33 cellular contexts compared by ENCODE assay signal in the genomic region with DNA sequence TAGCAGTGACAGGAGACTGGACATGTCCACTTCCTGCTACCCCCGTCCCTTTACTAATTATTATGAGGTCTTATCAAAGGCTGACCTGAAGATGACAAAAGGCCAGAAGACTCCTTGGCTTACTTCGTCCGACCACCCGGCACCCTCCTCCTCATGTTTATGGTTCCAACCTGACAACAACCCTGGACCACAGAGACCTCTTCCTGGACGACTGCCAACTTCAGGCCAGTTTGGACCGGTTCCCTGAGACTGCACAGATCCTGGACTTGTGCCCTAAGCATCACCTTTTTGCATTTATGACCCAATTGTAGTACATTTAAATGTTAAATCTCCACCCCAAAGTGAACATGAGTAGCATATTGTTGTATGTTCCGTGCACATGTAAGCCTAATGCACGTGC. TPM values are rescaled to one million over a fixed set of nuclear protein-coding genes. Genes with fewer than 3 reads are reported as not detected.
"Had no signal": no experiment of that assay in that cellular context is flagged by ENCODE, and none has a peak within 500 bp of the region (broad histone marks: within the 10 kb centered on the region; RNA-seq: fewer than 3 reads in every experiment).

No MANE protein-coding gene starts in this region.

- ATAC-seq: activated CD8-positive, alpha-beta T cell treated with anti-CD3 and anti-CD28 coated beads for 36 hours; activated naive CD8-positive, alpha-beta T cell treated with anti-CD3 and anti-CD28 coated beads, Interleukin-2, amount 50 U/mL, for 24 hours; activated T-cell treated with anti-CD3 and anti-CD28 coated beads, Interleukin-2, amount 50 U/mL, for 4 hours; activated T-cell treated with anti-CD3 and anti-CD28 coated beads, Interleukin-2, amount 50 U/mL, for 72 hours; activated T-helper 17 cell treated with anti-CD3 and anti-CD28 coated beads, Interleukin-2, amount 50 U/mL, for 72 hours had no signal

- H3K4me3 ChIP-seq: ascending aorta, cardiac muscle cell, colonic mucosa had no signal

- H3K36me3 ChIP-seq: ascending aorta, cardiac muscle cell, colonic mucosa had no signal

- FAIRE-seq: bronchial epithelial cell, TTC549 had no signal

- H3K9me3 ChIP-seq: ascending aorta, colonic mucosa had no signal

- H3K27me3 ChIP-seq: ascending aorta, cardiac muscle cell, colonic mucosa had no signal

- H3K27ac ChIP-seq: ascending aorta, cardiac muscle cell, colonic mucosa, VCaP had no signal

- H3K4me1 ChIP-seq: ascending aorta, colonic mucosa had no signal

- DNase-seq: activated B cell treated with CpG ODN at 0.5 μM for 24 hours; activated CD4-positive, alpha-beta memory T cell treated with anti-CD3 and anti-CD28 coated beads for 36 hours; activated CD4-positive, alpha-beta T cell treated with anti-CD3 and anti-CD28 coated beads for 4 hours; activated CD4-positive, alpha-beta T cell treated with anti-CD3 and anti-CD28 coated beads, Interleukin-2, amount 10 ng/mL, durations not matched to agents 24 days and 14 days; activated CD4-positive, alpha-beta T cell treated with anti-CD3 and anti-CD28 coated beads, Interleukin-2, amount 50 U/mL, for 1 hour; activated CD4-positive, alpha-beta T cell treated with anti-CD3 and anti-CD28 coated beads, Interleukin-2, amount 50 U/mL, for 4 hours; activated CD4-positive, CD25-positive, alpha-beta regulatory T cell treated with anti-CD3 and anti-CD28 coated beads, Interleukin-2, amount 50 U/mL, for 72 hours; activated CD8-positive, alpha-beta memory T cell treated with anti-CD3 and anti-CD28 coated beads, Interleukin-2, amount 50 U/mL, for 4 hours; activated CD8-positive, alpha-beta T cell treated with anti-CD3 and anti-CD28 coated beads for 36 hours; activated effector memory CD4-positive, alpha-beta T cell treated with anti-CD3 and anti-CD28 coated beads, Interleukin-2, amount 50 U/mL, for 16 hours; activated gamma-delta T cell treated with Interleukin-2 at 50 U/mL for 16 hours; activated naive CD4-positive, alpha-beta T cell; activated naive CD4-positive, alpha-beta T cell treated with anti-CD3 and anti-CD28 coated beads for 36 hours; activated naive CD8-positive, alpha-beta T cell treated with anti-CD3 and anti-CD28 coated beads, Interleukin-2, amount 10 ng/mL, durations not matched to agents 7 days and 5 days; activated naive CD8-positive, alpha-beta T cell treated with anti-CD3 and anti-CD28 coated beads, Interleukin-2, amount 50 U/mL, for 24 hours; activated T-cell treated with anti-CD3 and anti-CD28 coated beads for 4 hours; activated T-cell treated with anti-CD3 and anti-CD28 coated beads, Interleukin-2, amount 50 U/mL, for 1 hour; activated T-cell treated with anti-CD3 and anti-CD28 coated beads, Interleukin-2, amount 50 U/mL, for 4 hours; activated T-cell treated with anti-CD3 and anti-CD28 coated beads, Interleukin-2, amount 50 U/mL, for 72 hours; amygdala; caudate nucleus; cerebellar nuclear complex; colonic mucosa; T-helper 2 cell; T-helper 9 cell had no signal

RNA-seq across cellular contexts. Expression of a gene that starts 5.8 kb away (rescaled TPM):
- total RNA-seq: activated B cell treated with CpG ODN at 0.5 μM for 24 hours; activated CD4-positive, alpha-beta memory T cell treated with anti-CD3 and anti-CD28 coated beads for 36 hours; activated CD4-positive, alpha-beta T cell treated with anti-CD3 and anti-CD28 coated beads, Interleukin-2, amount 10 ng/mL, durations not matched to agents 24 days and 14 days; activated CD8-positive, alpha-beta memory T cell treated with anti-CD3 and anti-CD28 coated beads for 36 hours; activated CD8-positive, alpha-beta T cell treated with anti-CD3 and anti-CD28 coated beads for 36 hours; activated naive CD4-positive, alpha-beta T cell treated with anti-CD3 and anti-CD28 coated beads for 36 hours; activated naive CD8-positive, alpha-beta T cell treated with anti-CD3 and anti-CD28 coated beads, Interleukin-2, amount 10 ng/mL, durations not matched to agents 7 days and 5 days; activated T-cell treated with anti-CD3 and anti-CD28 coated beads, Interleukin-2, amount 50 U/mL, for 4 hours; activated T-helper 1 cell treated with anti-CD3 and anti-CD28 coated beads, Interleukin-12 subunit alpha, Interleukin-12 subunit beta, Interleukin-2, Interleukin-4 antibody, amounts not matched to agents 30 ng/mL and 10 ng/mL and 1 ng/mL, durations not matched to agents 14 hours and 24 hours and 36 hours; activated T-helper 17 cell treated with anti-CD3 and anti-CD28 coated beads, Interleukin-2, amount 50 U/mL, for 72 hours; ascending aorta; bronchial epithelial cell; cardiac muscle cell; colonic mucosa had no signal
- polyA plus RNA-seq: cardiac muscle cell had no signal
